In the genomic region with DNA sequence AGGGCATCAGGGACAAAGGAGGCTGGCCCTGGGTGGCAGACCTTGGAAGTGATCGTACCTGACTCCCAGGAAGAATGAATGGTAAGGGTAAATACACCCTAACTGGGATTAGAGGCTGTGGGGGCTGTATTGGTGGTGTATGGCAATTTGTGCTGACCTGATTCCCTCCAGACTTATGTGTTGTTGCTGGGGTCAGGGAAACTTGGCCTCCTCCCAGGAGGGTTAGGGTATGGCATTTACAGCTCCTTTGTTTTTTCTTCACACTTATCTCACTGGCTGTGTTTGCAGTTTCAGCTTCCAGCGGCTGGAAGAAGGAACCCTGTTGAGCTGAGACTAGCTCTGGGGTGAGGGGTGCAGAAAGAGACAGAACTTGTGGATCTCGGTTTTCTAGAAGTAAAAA, we compare ENCODE assay signal across 1 cellular context.
TF ChIP-seq lines count a peak whose summit lies in the region.

No MANE protein-coding gene starts in this region.

TF ChIP-seq in K562, 482 proteins besides CTCF, POLR2A, EP300 and RAD21 (continued from another document):
- TF ChIP-seq, protein P1, sequence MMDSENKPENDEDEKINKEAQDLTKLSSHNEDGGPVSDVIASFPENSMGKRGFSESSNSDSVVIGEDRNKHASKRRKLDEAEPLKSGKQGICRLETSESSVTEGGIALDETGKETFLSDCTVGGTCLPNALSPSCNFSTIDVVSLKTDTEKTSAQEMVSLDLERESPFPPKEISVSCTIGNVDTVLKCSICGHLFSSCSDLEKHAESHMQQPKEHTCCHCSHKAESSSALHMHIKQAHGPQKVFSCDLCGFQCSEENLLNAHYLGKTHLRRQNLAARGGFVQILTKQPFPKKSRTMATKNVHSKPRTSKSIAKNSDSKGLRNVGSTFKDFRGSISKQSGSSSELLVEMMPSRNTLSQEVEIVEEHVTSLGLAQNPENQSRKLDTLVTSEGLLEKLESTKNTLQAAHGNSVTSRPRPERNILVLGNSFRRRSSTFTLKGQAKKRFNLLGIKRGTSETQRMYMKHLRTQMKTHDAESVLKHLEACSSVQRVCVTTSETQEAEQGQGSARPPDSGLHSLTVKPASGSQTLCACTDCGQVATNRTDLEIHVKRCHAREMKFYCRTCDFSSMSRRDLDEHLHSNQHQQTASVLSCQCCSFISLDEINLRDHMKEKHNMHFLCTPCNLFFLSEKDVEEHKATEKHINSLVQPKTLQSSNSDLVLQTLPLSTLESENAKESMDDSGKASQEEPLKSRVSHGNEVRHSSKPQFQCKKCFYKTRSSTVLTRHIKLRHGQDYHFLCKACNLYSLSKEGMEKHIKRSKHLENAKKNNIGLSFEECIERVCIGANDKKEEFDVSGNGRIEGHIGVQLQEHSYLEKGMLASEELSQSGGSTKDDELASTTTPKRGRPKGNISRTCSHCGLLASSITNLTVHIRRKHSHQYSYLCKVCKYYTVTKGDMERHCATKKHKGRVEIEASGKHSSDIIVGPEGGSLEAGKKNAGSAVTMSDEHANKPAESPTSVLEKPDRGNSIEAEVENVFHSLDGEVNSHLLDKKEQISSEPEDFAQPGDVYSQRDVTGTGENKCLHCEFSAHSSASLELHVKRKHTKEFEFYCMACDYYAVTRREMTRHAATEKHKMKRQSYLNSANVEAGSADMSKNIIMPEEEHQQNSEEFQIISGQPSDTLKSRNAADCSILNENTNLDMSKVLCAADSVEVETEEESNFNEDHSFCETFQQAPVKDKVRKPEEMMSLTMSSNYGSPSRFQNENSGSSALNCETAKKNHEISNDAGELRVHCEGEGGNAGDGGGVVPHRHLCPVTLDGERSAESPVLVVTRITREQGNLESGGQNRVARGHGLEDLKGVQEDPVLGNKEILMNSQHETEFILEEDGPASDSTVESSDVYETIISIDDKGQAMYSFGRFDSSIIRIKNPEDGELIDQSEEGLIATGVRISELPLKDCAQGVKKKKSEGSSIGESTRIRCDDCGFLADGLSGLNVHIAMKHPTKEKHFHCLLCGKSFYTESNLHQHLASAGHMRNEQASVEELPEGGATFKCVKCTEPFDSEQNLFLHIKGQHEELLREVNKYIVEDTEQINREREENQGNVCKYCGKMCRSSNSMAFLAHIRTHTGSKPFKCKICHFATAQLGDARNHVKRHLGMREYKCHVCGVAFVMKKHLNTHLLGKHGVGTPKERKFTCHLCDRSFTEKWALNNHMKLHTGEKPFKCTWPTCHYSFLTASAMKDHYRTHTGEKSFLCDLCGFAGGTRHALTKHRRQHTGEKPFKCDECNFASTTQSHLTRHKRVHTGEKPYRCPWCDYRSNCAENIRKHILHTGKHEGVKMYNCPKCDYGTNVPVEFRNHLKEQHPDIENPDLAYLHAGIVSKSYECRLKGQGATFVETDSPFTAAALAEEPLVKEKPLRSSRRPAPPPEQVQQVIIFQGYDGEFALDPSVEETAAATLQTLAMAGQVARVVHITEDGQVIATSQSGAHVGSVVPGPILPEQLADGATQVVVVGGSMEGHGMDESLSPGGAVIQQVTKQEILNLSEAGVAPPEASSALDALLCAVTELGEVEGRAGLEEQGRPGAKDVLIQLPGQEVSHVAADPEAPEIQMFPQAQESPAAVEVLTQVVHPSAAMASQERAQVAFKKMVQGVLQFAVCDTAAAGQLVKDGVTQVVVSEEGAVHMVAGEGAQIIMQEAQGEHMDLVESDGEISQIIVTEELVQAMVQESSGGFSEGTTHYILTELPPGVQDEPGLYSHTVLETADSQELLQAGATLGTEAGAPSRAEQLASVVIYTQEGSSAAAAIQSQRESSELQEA (IDR thresholded peaks at IDR 0.05; ENCODE audit: low read depth), result no peak
- TF ChIP-seq JUND (IDR thresholded peaks at IDR 0.05; ENCODE audit: borderline replicate concordance, low read depth, low read length) (no peak), JUND (tag; IDR thresholded peaks at IDR 0.05; ENCODE audit: borderline replicate concordance, low read depth, low read length) (no peak), SOX6 (IDR thresholded peaks at IDR 0.05) (peak; percentile 9; the same call in 1 of the 2 replicates), HDGF (IDR thresholded peaks at IDR 0.05) (0 out of 2 replicates have a peak, but pooled peaks have one; percentile 42), SP2 (IDR thresholded peaks at IDR 0.05; ENCODE audit: extremely low read depth, low read depth, low read length, poor library complexity, severe bottlenecking) (no peak), STAT5A (IDR thresholded peaks at IDR 0.05; ENCODE audit: borderline replicate concordance, low read length) (no peak), POLR2B (IDR thresholded peaks at IDR 0.05; ENCODE audit: low read depth, partially characterized antibody) (no peak), PHB (CRISPR knock-in tag; IDR thresholded peaks at IDR 0.05) (no peak), XRCC4 (IDR thresholded peaks at IDR 0.05; ENCODE audit: extremely low read depth, insufficient read depth, insufficient read length) (no peak), RBM25 (IDR thresholded peaks at IDR 0.05; ENCODE audit: low read depth, low read length, severe bottlenecking) (no peak), GABPA (tag; conservative IDR thresholded peaks at IDR 0.05; ENCODE audit: low read depth) (no peak), CEBPG (CRISPR knock-in tag; IDR thresholded peaks at IDR 0.05) (no peak), CEBPG (tag; conservative IDR thresholded peaks at IDR 0.05 in 1 of 2, IDR thresholded peaks at IDR 0.05 in 1 of 2) (no peak), NELFE (IDR thresholded peaks at IDR 0.05; ENCODE audit: insufficient read depth, insufficient read length) (no peak), ZNF586 (CRISPR knock-in tag; conservative IDR thresholded peaks at IDR 0.05) (no peak), DPF2 (IDR thresholded peaks at IDR 0.05) (no peak)
- TF ChIP-seq, protein P2, sequence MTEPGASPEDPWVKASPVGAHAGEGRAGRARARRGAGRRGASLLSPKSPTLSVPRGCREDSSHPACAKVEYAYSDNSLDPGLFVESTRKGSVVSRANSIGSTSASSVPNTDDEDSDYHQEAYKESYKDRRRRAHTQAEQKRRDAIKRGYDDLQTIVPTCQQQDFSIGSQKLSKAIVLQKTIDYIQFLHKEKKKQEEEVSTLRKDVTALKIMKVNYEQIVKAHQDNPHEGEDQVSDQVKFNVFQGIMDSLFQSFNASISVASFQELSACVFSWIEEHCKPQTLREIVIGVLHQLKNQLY (CRISPR knock-in tag; conservative IDR thresholded peaks at IDR 0.05), result no peak
- TF ChIP-seq, protein P3, sequence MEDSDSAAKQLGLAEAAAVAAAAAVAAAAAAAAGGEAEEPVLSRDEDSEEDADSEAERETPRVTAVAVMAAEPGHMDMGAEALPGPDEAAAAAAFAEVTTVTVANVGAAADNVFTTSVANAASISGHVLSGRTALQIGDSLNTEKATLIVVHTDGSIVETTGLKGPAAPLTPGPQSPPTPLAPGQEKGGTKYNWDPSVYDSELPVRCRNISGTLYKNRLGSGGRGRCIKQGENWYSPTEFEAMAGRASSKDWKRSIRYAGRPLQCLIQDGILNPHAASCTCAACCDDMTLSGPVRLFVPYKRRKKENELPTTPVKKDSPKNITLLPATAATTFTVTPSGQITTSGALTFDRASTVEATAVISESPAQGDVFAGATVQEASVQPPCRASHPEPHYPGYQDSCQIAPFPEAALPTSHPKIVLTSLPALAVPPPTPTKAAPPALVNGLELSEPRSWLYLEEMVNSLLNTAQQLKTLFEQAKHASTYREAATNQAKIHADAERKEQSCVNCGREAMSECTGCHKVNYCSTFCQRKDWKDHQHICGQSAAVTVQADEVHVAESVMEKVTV (CRISPR knock-in tag; IDR thresholded peaks at IDR 0.05), result no peak
